In genomic region chr12:42918387-42918786, GRCh38 we compare ENCODE assay signal across 18 cellular contexts.
"Had no signal": no experiment of that assay in that cellular context is flagged by ENCODE, and none has a peak within 500 bp of the region (broad histone marks: within the 10 kb centered on the region; RNA-seq: fewer than 3 reads in every experiment).

No MANE protein-coding gene starts in this region.

- H3K4me1 ChIP-seq: adrenal gland had no signal

- H3K9me3 Mint-ChIP-seq: activated B cell treated with CpG ODN at 0.5 μM for 24 hours; activated naive CD4-positive, alpha-beta T cell treated with anti-CD3 and anti-CD28 coated beads, Interleukin-2, amount 10 ng/mL, durations not matched to agents 7 days and 5 days; dendritic cell treated with granulocyte-macrophage colony-stimulating factor and Interleukin-4, amounts not matched to agents 40 ng/mL and 50 ng/mL, for 4 days; T-helper 1 cell treated with Interleukin-12 subunit alpha and Interleukin-12 subunit beta and Interleukin-4 antibody, amounts not matched to agents 30 μg/mL and 1 μg/mL, for 36 hours had no signal

- H3K9me3 ChIP-seq: adrenal gland, body of pancreas, suprapubic skin, upper lobe of left lung had no signal

- H3K36me3 Mint-ChIP-seq: activated naive CD4-positive, alpha-beta T cell treated with anti-CD3 and anti-CD28 coated beads, Interleukin-2, amount 10 ng/mL, durations not matched to agents 7 days and 5 days had no signal

- H3K4me1 Mint-ChIP-seq: activated B cell treated with CpG ODN at 0.5 μM for 24 hours; activated CD4-positive, alpha-beta T cell treated with anti-CD3 and anti-CD28 coated beads, Interleukin-2, amount 10 ng/mL, durations not matched to agents 24 days and 14 days; activated naive CD4-positive, alpha-beta T cell treated with anti-CD3 and anti-CD28 coated beads, Interleukin-2, amount 10 ng/mL, durations not matched to agents 7 days and 5 days had no signal

- H3K36me3 ChIP-seq: adrenal gland, suprapubic skin, upper lobe of left lung had no signal

- DNase-seq: activated B cell treated with CpG ODN at 0.5 μM for 24 hours; activated CD4-positive, alpha-beta T cell treated with anti-CD3 and anti-CD28 coated beads, Interleukin-2, amount 10 ng/mL, durations not matched to agents 24 days and 14 days; activated naive CD4-positive, alpha-beta T cell treated with anti-CD3 and anti-CD28 coated beads, Interleukin-2, amount 10 ng/mL, durations not matched to agents 7 days and 5 days; adrenal gland; body of pancreas; cerebellar nuclear complex; effector memory CD8-positive, alpha-beta T cell; nephron progenitor cell; stimulated activated CD4-positive, alpha-beta T cell treated with anti-CD3 and anti-CD28 coated beads, Interleukin-2, amount 100 ng/mL, for 48 hours; stimulated activated CD8-positive, alpha-beta memory T cell treated with anti-CD3 and anti-CD28 coated beads, Interleukin-4, amount 100 ng/mL, for 48 hours; stimulated activated naive CD8-positive, alpha-beta T cell treated with anti-CD3 and anti-CD28 coated beads, Interleukin-15, Interleukin-2, amounts not matched to agents 100 U/mL and 50 U/mL, for 24 hours; upper lobe of left lung had no signal

- H3K27me3 ChIP-seq: adrenal gland, body of pancreas, suprapubic skin, upper lobe of left lung had no signal

- H3K27ac Mint-ChIP-seq: activated B cell treated with CpG ODN at 0.5 μM for 24 hours; activated CD4-positive, alpha-beta T cell treated with anti-CD3 and anti-CD28 coated beads, Interleukin-2, amount 10 ng/mL, durations not matched to agents 24 days and 14 days; activated naive CD4-positive, alpha-beta T cell treated with anti-CD3 and anti-CD28 coated beads, Interleukin-2, amount 10 ng/mL, durations not matched to agents 7 days and 5 days; activated T-helper 1 cell treated with anti-CD3 and anti-CD28 coated beads, Interleukin-12 subunit alpha, Interleukin-12 subunit beta, Interleukin-2, Interleukin-4 antibody, amounts not matched to agents 30 ng/mL and 10 ng/mL and 1 ng/mL, durations not matched to agents 14 hours and 24 hours and 36 hours; dendritic cell treated with granulocyte-macrophage colony-stimulating factor and Interleukin-4, amounts not matched to agents 40 ng/mL and 50 ng/mL, for 4 days; effector memory CD8-positive, alpha-beta T cell; nephron progenitor cell; T-helper 1 cell treated with Interleukin-12 subunit alpha and Interleukin-12 subunit beta and Interleukin-4 antibody, amounts not matched to agents 30 μg/mL and 1 μg/mL, for 36 hours had no signal

- H3K27me3 Mint-ChIP-seq: activated B cell treated with CpG ODN at 0.5 μM for 24 hours; activated CD4-positive, alpha-beta T cell treated with anti-CD3 and anti-CD28 coated beads, Interleukin-2, amount 10 ng/mL, durations not matched to agents 24 days and 14 days; activated naive CD4-positive, alpha-beta T cell treated with anti-CD3 and anti-CD28 coated beads, Interleukin-2, amount 10 ng/mL, durations not matched to agents 7 days and 5 days; dendritic cell treated with granulocyte-macrophage colony-stimulating factor and Interleukin-4, amounts not matched to agents 40 ng/mL and 50 ng/mL, for 4 days; effector memory CD8-positive, alpha-beta T cell had no signal

- ATAC-seq: body of pancreas; effector memory CD8-positive, alpha-beta T cell; stimulated activated naive CD8-positive, alpha-beta T cell treated with anti-CD3 and anti-CD28 coated beads, Interleukin-15, Interleukin-2, amounts not matched to agents 100 U/mL and 50 U/mL, for 24 hours had no signal

- H3K27ac ChIP-seq: adrenal gland, body of pancreas, epithelial cell of prostate, suprapubic skin, upper lobe of left lung had no signal

- H3K4me3 ChIP-seq: adrenal gland, body of pancreas, lung, suprapubic skin, upper lobe of left lung had no signal

- H3K4me3 Mint-ChIP-seq: activated B cell treated with CpG ODN at 0.5 μM for 24 hours; activated CD4-positive, alpha-beta T cell treated with anti-CD3 and anti-CD28 coated beads, Interleukin-2, amount 10 ng/mL, durations not matched to agents 24 days and 14 days; activated naive CD4-positive, alpha-beta T cell treated with anti-CD3 and anti-CD28 coated beads, Interleukin-2, amount 10 ng/mL, durations not matched to agents 7 days and 5 days; activated T-helper 1 cell treated with anti-CD3 and anti-CD28 coated beads, Interleukin-12 subunit alpha, Interleukin-12 subunit beta, Interleukin-2, Interleukin-4 antibody, amounts not matched to agents 30 ng/mL and 10 ng/mL and 1 ng/mL, durations not matched to agents 14 hours and 24 hours and 36 hours; dendritic cell treated with granulocyte-macrophage colony-stimulating factor and Interleukin-4, amounts not matched to agents 40 ng/mL and 50 ng/mL, for 4 days; effector memory CD8-positive, alpha-beta T cell; nephron progenitor cell; T-helper 1 cell treated with Interleukin-12 subunit alpha and Interleukin-12 subunit beta and Interleukin-4 antibody, amounts not matched to agents 30 μg/mL and 1 μg/mL, for 36 hours had no signal
